Comparison of ENCODE assay signal across 14 cellular contexts in the genomic region with DNA sequence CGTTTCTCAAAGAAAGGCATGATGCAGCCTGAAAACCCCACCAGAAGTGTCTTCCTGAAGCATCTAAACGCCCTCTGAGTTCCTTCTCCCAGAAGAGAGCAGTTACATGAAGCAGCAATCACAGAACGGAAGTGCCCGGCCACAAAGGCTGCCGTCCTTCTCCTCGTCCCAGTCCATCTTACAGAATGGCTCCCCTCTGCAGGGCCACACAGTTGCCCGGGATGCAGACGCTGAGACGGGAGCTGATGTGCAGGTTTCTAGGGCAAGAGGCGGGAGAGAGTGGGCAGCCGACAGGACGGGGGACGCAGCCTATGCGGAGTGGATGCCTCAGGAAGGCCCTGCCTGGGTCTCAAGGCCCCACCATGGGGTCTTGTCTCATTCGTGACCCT. TPM values are rescaled to one million over a fixed set of nuclear protein-coding genes. Genes with fewer than 3 reads are reported as not detected.
DNase-seq lines count a peak whose midpoint lies in the region; ATAC-seq and TF ChIP-seq lines count a peak whose summit lies in the region.
"Had no signal": no experiment of that assay in that cellular context is flagged by ENCODE, and none has a peak within 500 bp of the region (broad histone marks: within the 10 kb centered on the region; RNA-seq: fewer than 3 reads in every experiment).

No MANE protein-coding gene starts in this region.

- peak overlapping the region; percentile 20 to 86 (median 42); a peak in 4 of 7 replicates for H3K27ac Mint-ChIP-seq in H9
- peak overlapping the region; percentile 78 to 96 (median 89) for H3K27ac Mint-ChIP-seq in brain
- peak overlapping the region; percentile 74 for H3K27ac Mint-ChIP-seq in nephron progenitor cell

- no peak overlapping the region for H2BK15ac ChIP-seq in H9 (ENCODE audit: low read depth, low read length)

- H3T11ph ChIP-seq in H9 (ENCODE audit: low read length): no peak overlapping the region

- H3K36me3 Mint-ChIP-seq in H9 (ENCODE audit: insufficient read depth in 1 of 3, low read depth in 3 of 3) (peaks cover 5 to 14% (median 7%) of the 10 kb centered on the region in 3 experiments; a peak in 5 of 7 replicates), brain (peaks cover 32% of the 10 kb centered on the region), nephron progenitor cell (ENCODE audit: low read depth) (peaks cover 19% of the 10 kb centered on the region)

- peaks cover 63 to 76% (median 68%) of the 10 kb centered on the region in 11 experiments for H4K20me1 ChIP-seq in BLaER1 treated with 17β-estradiol and CSF1 and Interleukin-3, amounts not matched to agents 10 nM and 100 nM
- no peaks in the 10 kb centered on the region for H4K20me1 ChIP-seq in H9 (ENCODE audit: control insufficient read depth, insufficient read depth, insufficient read length)

- H2BK20ac ChIP-seq in H9 (ENCODE audit: low read depth, low read length, poor library complexity, severe bottlenecking): no peak overlapping the region

- H4K5ac ChIP-seq in H9 (ENCODE audit: insufficient read length, low read depth, low read length): no peak overlapping the region

- H2BK12ac ChIP-seq in H9 (ENCODE audit: insufficient read length, low read depth, low read length): no peak overlapping the region

- H3K56ac ChIP-seq in H9 (ENCODE audit: insufficient read length, low read depth, low read length): no peak overlapping the region

- H4K91ac ChIP-seq in H9 (ENCODE audit: insufficient read length, low read depth, low read length): no peak overlapping the region

- peaks cover 9 to 18% of the 10 kb centered on the region in 2 experiments for H3K4me1 Mint-ChIP-seq in H9
- peaks cover 63% of the 10 kb centered on the region for H3K4me1 Mint-ChIP-seq in brain
- peaks cover 33% of the 10 kb centered on the region for H3K4me1 Mint-ChIP-seq in nephron progenitor cell

- H3K4me1 ChIP-seq in BLaER1 treated with 17β-estradiol and CSF1 and Interleukin-3, amounts not matched to agents 10 nM and 100 nM: peaks cover 49 to 73% (median 69%) of the 10 kb centered on the region in 10 experiments
- no peaks in the 10 kb centered on the region for H3K4me1 ChIP-seq in H9 (ENCODE audit: insufficient read depth, low read length)

- DNase-seq in H9: no peak
- no peak for DNase-seq in nephron progenitor cell
- no peak for DNase-seq in NCI-H1105 treated with DMSO at 0.1 percent for 48 hours (lab: John Stamatoyannopoulos, UW)
- DNase-seq: C1 segment of cervical spinal cord, cerebellar nuclear complex, GDM1, mesendoderm had no signal

- H3K9me3 ChIP-seq in BLaER1 treated with 17β-estradiol and CSF1 and Interleukin-3, amounts not matched to agents 10 nM and 100 nM (replicated peaks in 1 of 11): peaks cover 19 to 32% (median 23%) of the 10 kb centered on the region in 11 experiments
- H3K9me3 ChIP-seq in H9 (ENCODE audit: control insufficient read depth, low read depth, low read length): no peaks in the 10 kb centered on the region

- H3K4ac ChIP-seq in H9 (ENCODE audit: low read depth, low read length): no peak overlapping the region

- no peak for TF ChIP-seq CTCF in H9 (conservative IDR thresholded peaks at IDR 0.05)
- TF ChIP-seq CTCF in brain (conservative IDR thresholded peaks at IDR 0.05): no peak
- no peak for TF ChIP-seq CTCF in nephron progenitor cell (IDR thresholded peaks at IDR 0.05)

- H2AK5ac ChIP-seq in H9 (ENCODE audit: insufficient read length, low read length): no peak overlapping the region

- no peak overlapping the region for H2BK120ac ChIP-seq in H9 (ENCODE audit: low read depth, low read length, poor library complexity, severe bottlenecking)

- no CpG with 5 or more reads among the region's 15 CpGs for WGBS in H9 (ENCODE audit: extremely low coverage, insufficient read length, low lambda C conversion rate)

- no peak overlapping the region for H3K18ac ChIP-seq in H9 (ENCODE audit: insufficient read length, low read depth, low read length)

- no peaks in the 10 kb centered on the region for H3K27me3 ChIP-seq in BLaER1 treated with 17β-estradiol and CSF1 and Interleukin-3, amounts not matched to agents 10 nM and 100 nM
- no peaks in the 10 kb centered on the region for H3K27me3 ChIP-seq in H9 (ENCODE audit: insufficient read depth, low read length)

- H2AFZ ChIP-seq in H9 (ENCODE audit: low read length): no peak overlapping the region

- H3K4me3 Mint-ChIP-seq in H9 (no peak overlapping the region), brain (peak overlapping the region in 1 of 5 experiments; percentile 36), nephron progenitor cell (no peak overlapping the region)

- peak overlapping the region in 10 of 11 experiments; percentile 2 to 77 (median 64); a peak in 19 of 22 replicates for H3K27ac ChIP-seq in BLaER1 treated with 17β-estradiol and CSF1 and Interleukin-3, amounts not matched to agents 10 nM and 100 nM
- H3K27ac ChIP-seq in H9 (ENCODE audit: insufficient read length, low read depth, low read length): no peak overlapping the region

- H3K79me1 ChIP-seq in H9 (ENCODE audit: insufficient read depth, low read depth, low read length, poor library complexity, severe bottlenecking): peaks cover 3% of the 10 kb centered on the region

- H4K8ac ChIP-seq in H9 (replicated peaks; ENCODE audit: insufficient read length, low read depth, low read length): no peak overlapping the region

- no peaks in the 10 kb centered on the region; the same call in 1 of the 2 replicates for H3K79me2 ChIP-seq in H9 (ENCODE audit: insufficient read depth, low read length)

- no peak overlapping the region for H3K14ac ChIP-seq in H9 (ENCODE audit: insufficient read depth, low read length)

- H3K36me3 ChIP-seq in BLaER1 treated with 17β-estradiol and CSF1 and Interleukin-3, amounts not matched to agents 10 nM and 100 nM: peaks cover 3 to 42% (median 18%) of the 10 kb centered on the region in 11 experiments; a peak in 17 of 22 replicates

- no peak overlapping the region for H2BK5ac ChIP-seq in H9 (ENCODE audit: insufficient read length, low read length)

- peak overlapping the region in 2 of 10 experiments; percentile 25 to 33; a peak in 1 of 20 replicates for H3K4me3 ChIP-seq in BLaER1 treated with 17β-estradiol and CSF1 and Interleukin-3, amounts not matched to agents 10 nM and 100 nM

- peak overlapping the region; percentile 7 to 64 (median 59); a peak in 18 of 22 replicates for H3K9ac ChIP-seq in BLaER1 treated with 17β-estradiol and CSF1 and Interleukin-3, amounts not matched to agents 10 nM and 100 nM
- no peak overlapping the region for H3K9ac ChIP-seq in H9 (ENCODE audit: extremely low read depth, insufficient read length, low read length)

- H3K9me3 Mint-ChIP-seq in H9 (peaks cover 7 to 8% of the 10 kb centered on the region in 2 experiments), brain (peaks cover 13 to 25% (median 24%) of the 10 kb centered on the region in 5 experiments), nephron progenitor cell (peaks cover 23% of the 10 kb centered on the region)

- H3K27me3 Mint-ChIP-seq in H9 (ENCODE audit: low read depth) (no peaks in the 10 kb centered on the region; the same call in 1 of the 2 replicates), brain (peaks cover 5% of the 10 kb centered on the region), nephron progenitor cell (ENCODE audit: low read depth, poor library complexity) (peaks cover 19% of the 10 kb centered on the region)

- peak overlapping the region; percentile 72 to 89 (median 82) for H3K4me2 ChIP-seq in BLaER1 treated with 17β-estradiol and CSF1 and Interleukin-3, amounts not matched to agents 10 nM and 100 nM
- H3K4me2 ChIP-seq in H9 (ENCODE audit: insufficient read depth, insufficient read length, low read length): no peak overlapping the region

- ATAC-seq in GM19467 (IDR thresholded peaks at IDR 0.05; ENCODE audit: unreplicated experiment): no peak
- ATAC-seq in GM21529 (IDR thresholded peaks at IDR 0.05; ENCODE audit: unreplicated experiment): no peak
- no peak for ATAC-seq in GM18909 (IDR thresholded peaks at IDR 0.05; ENCODE audit: poor library complexity, unreplicated experiment)
- ATAC-seq: right cardiac atrium had no signal

- H3K23me2 ChIP-seq in H9 (ENCODE audit: insufficient read length, low read depth, low read length, poor library complexity, severe bottlenecking): no peaks in the 10 kb centered on the region

- H3K23ac ChIP-seq in H9 (ENCODE audit: insufficient read length, low read depth, low read length): no peak overlapping the region

RNA-seq across cellular contexts. Expression of gene RASA3, which starts 34.9 kb away (rescaled TPM):
- 11.7 and 12.3 TPM in 2 replicates for total RNA-seq in H9 (2021)
- polyA plus RNA-seq in brain (ENCODE audit: insufficient read depth, low read depth, low replicate concordance): 12.4 TPM
- total RNA-seq: HepG2 had no signal
